ENCODE assay signal across 9 cellular contexts in the genomic region with DNA sequence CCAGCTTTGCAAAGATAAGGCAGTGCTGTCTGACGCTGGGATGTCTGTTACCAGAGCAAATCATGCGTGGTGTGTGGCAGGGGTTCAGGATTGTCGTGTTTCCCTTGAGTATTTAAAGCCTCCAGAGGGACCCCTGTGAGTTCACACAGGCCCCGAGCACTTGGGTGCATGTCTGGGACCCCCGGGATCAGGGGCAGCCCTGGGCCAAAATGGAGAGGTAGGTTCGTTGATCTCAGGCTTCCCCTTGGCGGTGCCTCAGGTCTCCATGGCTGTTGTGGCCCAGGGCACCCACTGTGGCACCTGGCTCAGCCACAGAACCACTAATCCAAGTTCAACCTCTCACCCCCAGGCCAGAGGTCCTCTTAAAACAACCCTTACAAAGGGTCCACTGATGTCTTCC.
"Had no signal": no experiment of that assay in that cellular context is flagged by ENCODE, and none has a peak within 500 bp of the region (broad histone marks: within the 10 kb centered on the region; RNA-seq: fewer than 3 reads in every experiment).

No MANE protein-coding gene starts in this region.

- H3K4me3 Mint-ChIP-seq: GM23338, H9, HFFc6 had no signal

- H3K27ac ChIP-seq: GM23248 had no signal

- H3K27ac Mint-ChIP-seq: GM23338, H9, HFFc6 had no signal

- H3K4me2 ChIP-seq: GM23338 had no signal

- ATAC-seq: GM23338, HCT116 had no signal

- H3K4me3 ChIP-seq: GM23248, GM23338, HAP-1 had no signal

- H3K4me1 ChIP-seq: HAP-1 had no signal

- H3K9ac ChIP-seq: GM23248 had no signal

- H3K36me3 ChIP-seq: HAP-1 had no signal

- H3K4me1 Mint-ChIP-seq: GM23338, H9 had no signal

- DNase-seq: GM23248, GOT3, H7, H9, HCEC 1CT, HFFc6 had no signal
